Comparison of ENCODE assay signal across 13 cellular contexts in genomic region chr1:245860681-245861552, GRCh38.
DNase-seq lines count a peak whose midpoint lies in the region; FAIRE-seq and TF ChIP-seq lines count a peak whose summit lies in the region.
"Had no signal": no experiment of that assay in that cellular context is flagged by ENCODE, and none has a peak within 500 bp of the region (broad histone marks: within the 10 kb centered on the region; RNA-seq: fewer than 3 reads in every experiment).

No MANE protein-coding gene starts in this region.

- H3K4me3 ChIP-seq in skeletal muscle satellite cell (ENCODE audit: low read length): no peak overlapping the region
- H3K4me3 ChIP-seq in Peyer's patch: no peak overlapping the region
- H3K4me3 ChIP-seq: lung, stomach had no signal

- TF ChIP-seq POLR2A in Peyer's patch (IDR thresholded peaks at IDR 0.05): no peak

- H3K36me3 ChIP-seq in skeletal muscle satellite cell (ENCODE audit: insufficient read depth, low read length) (peaks cover 4% of the 10 kb centered on the region), Peyer's patch (no peaks in the 10 kb centered on the region)

- H3K9me3 ChIP-seq in skeletal muscle satellite cell (replicated peaks; ENCODE audit: low read length): no peaks in the 10 kb centered on the region
- no peaks in the 10 kb centered on the region for H3K9me3 ChIP-seq in Peyer's patch
- H3K9me3 ChIP-seq: Caco-2, stomach had no signal

- peaks cover 38% of the 10 kb centered on the region for H3K4me1 ChIP-seq in skeletal muscle satellite cell (ENCODE audit: control insufficient read depth, insufficient read depth, low read length)
- H3K4me1 ChIP-seq in Peyer's patch: no peaks in the 10 kb centered on the region

- no peak overlapping the region for H3K27ac ChIP-seq in Peyer's patch
- H3K27ac ChIP-seq: stomach had no signal

- H3K27me3 ChIP-seq in skeletal muscle satellite cell (ENCODE audit: control insufficient read depth, insufficient read depth, low read length) (no peaks in the 10 kb centered on the region), Peyer's patch (no peaks in the 10 kb centered on the region)
- H3K27me3 ChIP-seq: stomach had no signal

- no peak for TF ChIP-seq CTCF in Peyer's patch (IDR thresholded peaks at IDR 0.05)

- DNase-seq in HCEC 1CT (peak; percentile 65), astrocyte of the hippocampus (ENCODE audit: low read depth, low spot score) (peak; percentile 84), hepatic stellate cell (ENCODE audit: low spot score) (peak; percentile 50), Peyer's patch (no peak), HTR-8/SVneo (ENCODE audit: insufficient read length, low spot score) (no peak), mesenteric fat pad (ENCODE audit: low spot score) (no peak)
- DNase-seq: Caco-2, hippocampal formation, NCI-H69, stomach had no signal

- H3K9ac ChIP-seq in skeletal muscle satellite cell (ENCODE audit: low read depth, low read length): peak overlapping the region; percentile 18

- no peak overlapping the region for H3K4me2 ChIP-seq in skeletal muscle satellite cell (ENCODE audit: low read length)

- FAIRE-seq in HTR-8/SVneo (lab: Jason Lieb, UNC): no peak
- FAIRE-seq: TTC549 had no signal

Comparison
In these comparisons a context has a peak if more than half of its experiments do, and no peak if none do; other contexts are left out.
1. DNase-seq: peak in HCEC 1CT (single experiment), astrocyte of the hippocampus (single experiment) and hepatic stellate cell (single experiment); none in Peyer's patch (0 of 3), HTR-8/SVneo (single experiment) and mesenteric fat pad (single experiment).